8 cellular contexts compared by ENCODE assay signal in the genomic region with DNA sequence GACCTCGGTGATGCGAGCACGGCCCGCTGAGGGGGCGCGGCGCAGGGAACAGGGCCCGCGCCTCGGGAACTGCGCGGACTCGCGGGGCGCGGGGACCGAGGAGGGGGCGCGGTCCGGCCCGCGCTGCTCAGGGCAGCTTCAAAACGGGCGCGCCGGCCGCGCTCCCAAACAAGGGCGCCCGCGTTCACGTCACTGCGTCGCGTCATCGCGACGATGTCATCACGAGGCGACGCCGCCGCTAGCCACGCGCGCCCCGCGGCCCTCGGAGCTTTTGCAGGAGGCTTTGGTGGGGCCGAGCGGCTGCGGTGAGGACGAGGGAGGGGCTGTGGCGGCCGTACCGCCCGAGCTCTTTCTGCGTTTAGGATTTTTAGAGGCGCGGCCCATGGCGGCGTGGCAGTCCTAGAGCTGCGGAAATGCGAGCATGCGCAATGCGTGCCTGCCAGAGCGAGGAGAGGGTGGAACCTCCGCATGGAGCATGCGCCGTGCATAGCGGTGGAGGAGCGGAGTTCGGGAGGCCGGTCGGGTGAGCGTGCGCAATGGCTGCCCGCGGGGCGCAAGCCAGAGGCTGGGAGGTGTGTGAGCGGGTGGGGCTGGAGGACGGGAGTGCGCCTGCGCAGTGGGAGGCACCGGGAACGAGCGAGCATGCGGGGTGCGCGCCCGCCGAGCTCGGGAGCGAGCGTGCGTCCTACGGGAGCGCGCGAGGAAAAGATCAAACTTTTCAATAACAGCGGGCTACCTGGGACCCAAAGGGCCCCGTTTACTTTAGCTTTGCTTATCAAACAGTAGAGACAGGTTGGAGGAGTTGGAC. TPM values are rescaled to one million over a fixed set of nuclear protein-coding genes. Genes with fewer than 3 reads are reported as not detected.
DNase-seq lines count a peak whose midpoint lies in the region; TF ChIP-seq lines count a peak whose summit lies in the region.

A gene with protein sequence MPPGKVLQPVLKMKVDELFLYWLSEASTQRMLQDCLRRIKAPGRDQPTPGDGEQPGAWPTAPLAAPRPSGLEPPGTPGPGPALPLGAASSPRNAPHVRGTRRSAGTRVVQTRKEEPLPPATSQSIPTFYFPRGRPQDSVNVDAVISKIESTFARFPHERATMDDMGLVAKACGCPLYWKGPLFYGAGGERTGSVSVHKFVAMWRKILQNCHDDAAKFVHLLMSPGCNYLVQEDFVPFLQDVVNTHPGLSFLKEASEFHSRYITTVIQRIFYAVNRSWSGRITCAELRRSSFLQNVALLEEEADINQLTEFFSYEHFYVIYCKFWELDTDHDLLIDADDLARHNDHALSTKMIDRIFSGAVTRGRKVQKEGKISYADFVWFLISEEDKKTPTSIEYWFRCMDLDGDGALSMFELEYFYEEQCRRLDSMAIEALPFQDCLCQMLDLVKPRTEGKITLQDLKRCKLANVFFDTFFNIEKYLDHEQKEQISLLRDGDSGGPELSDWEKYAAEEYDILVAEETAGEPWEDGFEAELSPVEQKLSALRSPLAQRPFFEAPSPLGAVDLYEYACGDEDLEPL (minus strand): TSS at position 140 of the 808 bp plus-strand sequence. CDS start 216 bp downstream, outside the sequence.

- peak within 1 kb of the TSS; percentile 100 for H3K9ac ChIP-seq in ES-I3 (ENCODE audit: low read depth, low read length)

- peak in 2 of 3 donors; percentile 40 to 45 for TF ChIP-seq CTCF in ovary (IDR thresholded peaks at IDR 0.05)
- peak in 3 of 5 experiments; percentile 11 to 46 (median 18) for TF ChIP-seq CTCF in transverse colon (IDR thresholded peaks at IDR 0.05)

- H3K4me1 ChIP-seq in ES-I3 (ENCODE audit: insufficient read depth, low read length) (no peaks in the 10 kb centered on the region), HAP-1 (peaks cover 5% of the 10 kb centered on the region), ovary (ENCODE audit: insufficient read depth) (no peaks in the 10 kb centered on the region), transverse colon (peaks cover 8 to 13% (median 11%) of the 10 kb centered on the region in 4 donors)

- in situ Hi-C loops in HAP-1 (cut with MboI; ENCODE audit: low sequenced_read_pairs) (no loop called here), transverse colon (cut with MboI; ENCODE audit: low pct_ligation_motif_present in 1 of 4, low pct_unique_long_range_greater_than_20kb in 1 of 4, low sequenced_read_pairs in 3 of 4) (no loop called here)

- intact Hi-C loops in ovary (cut with DNase I) (loop anchor here in 1 of 4 donors (2.0 kb wide), 1 partner anchor 68 kb away; a partner anchor contains a TSS), transverse colon (cut with DNase I; ENCODE audit: low total_unique reads) (loop anchor here (5.0 kb wide), 1 partner anchor 1205 kb away; a partner anchor contains a TSS)

- DNase-seq in HAP-1 (ENCODE audit: low spot score in 2 of 2) (peak; percentile 96 to 98), NCI-H226 (peak; percentile 94), germinal center (ENCODE audit: low spot score) (peak; percentile 100), ovary (peak; percentile 99 to 100 (median 99)), transverse colon (peak; percentile 99), SIG-M5 treated with dmso at 0.1 percent for 504 hours (lab: John Stamatoyannopoulos, UW; ENCODE audit: unreplicated experiment) (no peak)
- peak; percentile 98 for DNase-seq in activated effector memory CD4-positive, alpha-beta T cell treated with Interleukin-2 at 50 U/mL for 16 hours

- no peaks in the 10 kb centered on the region for H3K9me3 ChIP-seq in ES-I3 (ENCODE audit: control insufficient read depth, insufficient read depth, low read length)
- no peaks in the 10 kb centered on the region for H3K9me3 ChIP-seq in HAP-1
- no peaks in the 10 kb centered on the region for H3K9me3 ChIP-seq in ovary
- no peaks in the 10 kb centered on the region for H3K9me3 ChIP-seq in transverse colon

- H3K27ac ChIP-seq in ovary (peak within 1 kb of the TSS; percentile 96 to 99), transverse colon (peak within 1 kb of the TSS; percentile 91 to 100 (median 97))

- TF ChIP-seq POLR2A in ovary (IDR thresholded peaks at IDR 0.05) (peak; percentile 44), transverse colon (IDR thresholded peaks at IDR 0.05) (peak; percentile 72)

- TF ChIP-seq EP300 in ovary (IDR thresholded peaks at IDR 0.05) = no peak
- no peak for TF ChIP-seq EP300 in transverse colon (IDR thresholded peaks at IDR 0.05; ENCODE audit: low read depth)

- WGBS in ovary, 3 donors = 0 to 1% (median 0%) methylated on average over 65 to 102 of the region's 102 CpGs
- WGBS in transverse colon (ENCODE audit: low coverage in 1 of 2), 2 donors = 1% methylated on average over 72 of the region's 102 CpGs; no CpG with 5 or more reads in 1 of the 2 donors

- H3K27me3 ChIP-seq in HAP-1 (ENCODE audit: low read depth) = no peaks in the 10 kb centered on the region
- H3K27me3 ChIP-seq in ovary = no peaks in the 10 kb centered on the region
- no peaks in the 10 kb centered on the region for H3K27me3 ChIP-seq in transverse colon

- H3K4me3 ChIP-seq in HAP-1 (peak within 1 kb of the TSS; percentile 100), ovary (peak within 1 kb of the TSS; percentile 67), transverse colon (peak within 1 kb of the TSS; percentile 36 to 99 (median 90))

- H3K36me3 ChIP-seq in ES-I3 (ENCODE audit: insufficient read depth, low read length) = no peaks in the 10 kb centered on the region
- no peaks in the 10 kb centered on the region; the same call in 1 of the 2 replicates for H3K36me3 ChIP-seq in HAP-1 (replicated peaks)
- H3K36me3 ChIP-seq in ovary = no peaks in the 10 kb centered on the region
- H3K36me3 ChIP-seq in transverse colon = no peaks in the 10 kb centered on the region

RNA-seq across cellular contexts. Expression of the gene that starts here (rescaled TPM):
- total RNA-seq in ovary = 10 to 100 TPM; 11.8 to 25.0 (median 18.4) TPM
- polyA plus RNA-seq in ovary = 10 to 100 TPM in 1 of 2 donors, 1 to 10 TPM in 1; 2.3 to 22.8 TPM
- total RNA-seq in transverse colon = 10 to 100 TPM in 2 of 4 donors, 1 to 10 TPM in 2; 7.8 to 27.9 (median 11.6) TPM
